ENCODE assay signal across 2 cellular contexts in genomic region chr5:43365155-43365554, GRCh38. TPM values are rescaled to one million over a fixed set of nuclear protein-coding genes. Genes with fewer than 3 reads are reported as not detected.
"Had no signal": no experiment of that assay in that cellular context is flagged by ENCODE, and none has a peak within 500 bp of the region (broad histone marks: within the 10 kb centered on the region; RNA-seq: fewer than 3 reads in every experiment).

No MANE protein-coding gene starts in this region.

RNA-seq across cellular contexts. Expression of gene CCL28, which starts 47.0 kb away (rescaled TPM):
- total RNA-seq: ascending aorta, cardiac muscle cell had no signal
- polyA plus RNA-seq: cardiac muscle cell had no signal
